ENCODE assay signal across 8 cellular contexts in the genomic region with DNA sequence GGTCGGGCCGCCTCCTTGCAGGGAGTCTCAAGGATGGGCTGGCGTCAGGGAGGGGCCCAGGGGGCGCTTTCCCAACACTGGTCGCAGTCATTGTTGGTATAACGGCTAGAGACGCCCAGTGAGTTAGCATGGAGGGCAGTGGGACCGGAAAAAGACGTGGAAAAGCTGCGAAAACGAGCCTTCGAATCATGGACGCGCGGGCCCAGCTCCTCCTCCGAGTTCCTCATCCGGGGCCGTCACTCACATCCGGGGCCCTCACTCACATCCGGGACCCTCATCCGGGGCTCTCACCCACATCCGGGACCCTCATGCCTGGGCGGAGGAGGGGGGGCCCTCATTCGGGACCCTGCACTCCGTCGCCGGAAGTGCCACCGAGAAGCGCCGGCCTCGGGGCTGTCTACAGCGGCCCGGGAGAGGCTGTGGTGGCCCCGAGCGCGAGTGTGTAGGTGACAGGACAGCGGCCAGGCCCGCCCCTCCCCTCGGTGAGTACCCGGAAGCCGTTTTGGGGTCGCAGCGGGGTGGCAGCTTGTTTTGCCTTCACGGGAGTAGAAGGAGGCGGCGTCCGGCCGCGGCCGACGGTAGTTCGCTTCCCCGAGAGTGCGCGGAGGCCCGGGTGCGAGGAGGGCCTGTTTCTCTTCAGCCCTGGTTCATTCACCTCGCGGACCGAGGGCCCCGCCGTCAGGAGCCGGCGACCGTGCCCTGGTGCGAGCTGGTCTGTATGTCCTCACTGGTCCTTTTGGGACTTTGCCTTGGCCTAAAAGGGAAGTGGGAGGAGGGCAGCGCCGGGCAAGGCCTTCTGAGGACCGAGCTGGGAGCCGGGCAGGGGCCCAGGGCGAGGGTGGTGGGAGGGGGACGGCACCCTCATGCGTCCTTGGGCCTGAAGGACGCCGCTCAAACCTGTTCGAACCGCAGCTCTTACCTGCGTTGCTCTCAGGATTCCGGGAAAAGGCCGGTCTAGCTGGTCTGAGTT. TPM values are rescaled to one million over a fixed set of nuclear protein-coding genes. Genes with fewer than 3 reads are reported as not detected.
DNase-seq lines count a peak whose midpoint lies in the region; ATAC-seq, FAIRE-seq and TF ChIP-seq lines count a peak whose summit lies in the region.

A gene with protein sequence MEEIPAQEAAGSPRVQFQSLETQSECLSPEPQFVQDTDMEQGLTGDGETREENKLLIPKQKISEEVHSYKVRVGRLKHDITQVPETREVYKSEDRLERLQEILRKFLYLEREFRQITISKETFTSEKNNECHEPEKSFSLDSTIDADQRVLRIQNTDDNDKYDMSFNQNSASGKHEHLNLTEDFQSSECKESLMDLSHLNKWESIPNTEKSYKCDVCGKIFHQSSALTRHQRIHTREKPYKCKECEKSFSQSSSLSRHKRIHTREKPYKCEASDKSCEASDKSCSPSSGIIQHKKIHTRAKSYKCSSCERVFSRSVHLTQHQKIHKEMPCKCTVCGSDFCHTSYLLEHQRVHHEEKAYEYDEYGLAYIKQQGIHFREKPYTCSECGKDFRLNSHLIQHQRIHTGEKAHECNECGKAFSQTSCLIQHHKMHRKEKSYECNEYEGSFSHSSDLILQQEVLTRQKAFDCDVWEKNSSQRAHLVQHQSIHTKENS (plus strand): TSS at position 337 of the 970 bp plus-strand sequence. CDS start 1,918 bp downstream, outside the sequence.

- H3K4me2 ChIP-seq in A549 = peak within 1 kb of the TSS; percentile 94

- H3K9me3 ChIP-seq in A549 = no peaks in the 10 kb centered on the region
- no peaks in the 10 kb centered on the region for H3K9me3 ChIP-seq in spleen

- peaks cover 9 to 21% (median 9%) of the 10 kb centered on the region in 3 donors for H3K27me3 Mint-ChIP-seq in immature natural killer cell (ENCODE audit: low read depth in 3 of 3)

- peaks cover 11 to 20% (median 20%) of the 10 kb centered on the region in 3 donors for H3K36me3 Mint-ChIP-seq in immature natural killer cell

- ATAC-seq in A549 (peak; percentile 92), GM18867 (IDR thresholded peaks at IDR 0.05; ENCODE audit: unreplicated experiment) (peak; percentile 86), HG03097 (IDR thresholded peaks at IDR 0.05; ENCODE audit: low FRiP score, unreplicated experiment) (peak; percentile 66)

- POLR2A ChIA-PET in A549 (lab: Yijun Ruan, JAX) = interaction anchor here (0.6 to 2.3 kb wide), 15 partner anchors 22 to 543 kb away, joined by 3 to 23 read pairs (median 4); partner anchors contain the start of genes AP4M1, BUD31, MCM7 and PDAP1

- no peak for TF ChIP-seq EP300 in A549 (IDR thresholded peaks at IDR 0.05)

- peaks cover 0 to 71% (median 45%) of the 10 kb centered on the region in 6 donors for H3K36me3 ChIP-seq in spleen

- H3K4me1 ChIP-seq in A549 (peaks cover 45% of the 10 kb centered on the region), spleen (peaks cover 20 to 83% (median 52%) of the 10 kb centered on the region in 6 donors)

- TF ChIP-seq CTCF in A549 (IDR thresholded peaks at IDR 0.05) (no peak), cardiac fibroblast (IDR thresholded peaks at IDR 0.05; ENCODE audit: low read depth, low read length) (no peak), spleen (IDR thresholded peaks at IDR 0.05 in 8 of 11, conservative IDR thresholded peaks at IDR 0.05 in 3 of 11) (peak in 3 of 11 experiments; percentile 12 to 30 (median 16))

- no peak for FAIRE-seq in A549 (lab: Jason Lieb, UNC)

- H3K4me3 Mint-ChIP-seq in immature natural killer cell = peak within 1 kb of the TSS; percentile 94 to 99 (median 96)

- CTCF ChIA-PET in A549 (lab: Yijun Ruan, JAX) = interaction anchor here (1.0 to 3.5 kb wide), 5 partner anchors 13 to 247 kb away, joined by 3 to 14 read pairs (median 4); partner anchors contain the start of gene ZSCAN25

- no peaks in the 10 kb centered on the region for H3K27me3 ChIP-seq in spleen (replicated peaks in 1 of 7)

- H3K27ac Mint-ChIP-seq in immature natural killer cell = peak within 1 kb of the TSS; percentile 96 to 100 (median 98)

- peak within 1 kb of the TSS; percentile 92 for H3K4me3 ChIP-seq in A549
- H3K4me3 ChIP-seq in cardiac fibroblast (replicated peaks in 1 of 2; ENCODE audit: low read depth in 2 of 2, low read length in 2 of 2) = peak within 1 kb of the TSS; percentile 86 to 91
- peak within 1 kb of the TSS; percentile 36 to 95 (median 69) for H3K4me3 ChIP-seq in spleen

- H3K27ac ChIP-seq in A549 (peak within 1 kb of the TSS; percentile 91 to 96), spleen (peak within 1 kb of the TSS; percentile 92 to 100 (median 98))

- WGBS in A549 (ENCODE audit: missing lambda C conversion rate) = 0% methylated on average over 26 of the region's 80 CpGs
- WGBS in spleen, 5 donors = 0 to 1% (median 0%) methylated on average over 21 to 80 of the region's 80 CpGs

- TF ChIP-seq POLR2A in A549 (IDR thresholded peaks at IDR 0.05; ENCODE audit: low read length) (peak; percentile 70), spleen (IDR thresholded peaks at IDR 0.05) (peak in 1 of 3 donors; percentile 46)

- H3K4me1 Mint-ChIP-seq in immature natural killer cell = peaks cover 37 to 52% of the 10 kb centered on the region in 2 donors

- H3K9me3 Mint-ChIP-seq in immature natural killer cell = no peaks in the 10 kb centered on the region

- DNase-seq in A549 (ENCODE audit: low read depth in 1 of 2, low spot score in 1 of 2) (peak; percentile 94 to 98), NCI-H2196 treated with DMSO at 0.1 percent for 48 hours (lab: John Stamatoyannopoulos, UW; ENCODE audit: unreplicated experiment) (peak; percentile 77), cardiac fibroblast (ENCODE audit: low read depth in 2 of 2) (peak; percentile 83 to 89), immature natural killer cell (peak; percentile 96 to 97 (median 97)), spleen (peak; percentile 97)
- peak; percentile 77 to 93 (median 88) for DNase-seq in activated CD4-positive, CD25-positive, alpha-beta regulatory T cell (lab: John Stamatoyannopoulos, UW)

- intact Hi-C loops in spleen (cut with DNase I; ENCODE audit: low total_unique reads) = no loop called here

- TF ChIP-seq RAD21 in A549 (conservative IDR thresholded peaks at IDR 0.05 in 1 of 2, IDR thresholded peaks at IDR 0.05 in 1 of 2) = no peak

TF ChIP-seq in A549, 52 proteins besides CTCF, POLR2A, EP300 and RAD21 (continues in another document):
- TF ChIP-seq RNF2 (IDR thresholded peaks at IDR 0.05; ENCODE audit: borderline replicate concordance, low read depth) (no peak), JUNB (IDR thresholded peaks at IDR 0.05) (no peak), FOSL2 (IDR thresholded peaks at IDR 0.05) (no peak), FOSL2 (CRISPR knock-in tag; IDR thresholded peaks at IDR 0.05) (no peak), ZFP36 (IDR thresholded peaks at IDR 0.05; ENCODE audit: borderline replicate concordance, partially characterized antibody) (no peak), HOXB5 (CRISPR knock-in tag; IDR thresholded peaks at IDR 0.05) (0 out of 2 replicates have a peak, but pooled peaks have one; percentile 20), PHF8 (IDR thresholded peaks at IDR 0.05; ENCODE audit: borderline replicate concordance, low read depth) (peak; percentile 75), ELK1 (IDR thresholded peaks at IDR 0.05; ENCODE audit: low read depth, low read length) (0 out of 2 replicates have a peak, but pooled peaks have one; percentile 29), EHF (CRISPR knock-in tag; IDR thresholded peaks at IDR 0.05) (no peak), POLR2AphosphoS2 (conservative IDR thresholded peaks at IDR 0.05; ENCODE audit: low read length) (no peak), ZC3H11A (IDR thresholded peaks at IDR 0.05) (no peak), MAZ (IDR thresholded peaks at IDR 0.05; ENCODE audit: borderline replicate concordance, low read depth, low read length) (no peak), CHD4 (IDR thresholded peaks at IDR 0.05; ENCODE audit: borderline replicate concordance) (no peak)
- TF ChIP-seq, protein P1, sequence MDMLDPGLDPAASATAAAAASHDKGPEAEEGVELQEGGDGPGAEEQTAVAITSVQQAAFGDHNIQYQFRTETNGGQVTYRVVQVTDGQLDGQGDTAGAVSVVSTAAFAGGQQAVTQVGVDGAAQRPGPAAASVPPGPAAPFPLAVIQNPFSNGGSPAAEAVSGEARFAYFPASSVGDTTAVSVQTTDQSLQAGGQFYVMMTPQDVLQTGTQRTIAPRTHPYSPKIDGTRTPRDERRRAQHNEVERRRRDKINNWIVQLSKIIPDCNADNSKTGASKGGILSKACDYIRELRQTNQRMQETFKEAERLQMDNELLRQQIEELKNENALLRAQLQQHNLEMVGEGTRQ (IDR thresholded peaks at IDR 0.05) = no peak
- TF ChIP-seq, protein P2, sequence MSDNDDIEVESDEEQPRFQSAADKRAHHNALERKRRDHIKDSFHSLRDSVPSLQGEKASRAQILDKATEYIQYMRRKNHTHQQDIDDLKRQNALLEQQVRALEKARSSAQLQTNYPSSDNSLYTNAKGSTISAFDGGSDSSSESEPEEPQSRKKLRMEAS (IDR thresholded peaks at IDR 0.05) = peak; percentile 83

RNA-seq across cellular contexts. Expression of the gene that starts here (rescaled TPM):
- polyA plus RNA-seq in A549 (2011; rRNA removed) = 78.4 and 85.1 TPM in 2 replicates
- 54.4 and 57.0 TPM in 2 replicates for polyA plus RNA-seq in A549 (2012; cell fraction: cytosol; rRNA removed)
- polyA plus RNA-seq in A549 (2012; cell fraction: nucleus; rRNA removed) = 101 and 109 TPM in 2 replicates
- polyA plus RNA-seq in A549 (2017; fragmentation: RNase III; extraction: RNeasy Plus Mini Kit Qiagen cat#74134 plus additional on column Dnase treatment) = 56.1 to 67.8 TPM (median 56.5 TPM) in 3 replicates
- polyA minus RNA-seq in A549 (2011; rRNA and poly(A)+ RNA removed) = 61.0 and 62.3 TPM in 2 replicates
- 10 to 100 TPM; 69.8 to 98.9 (median 75.0) TPM for polyA plus RNA-seq in immature natural killer cell
- total RNA-seq in spleen = 100 to 1,000 TPM in 3 of 7 donors, 10 to 100 TPM in 4; 70.9 to 176 (median 98.2) TPM
- polyA plus RNA-seq in spleen = 10 to 100 TPM; 34.5 to 56.1 (median 49.8) TPM

Comparison
In these comparisons a context has a peak if more than half of its experiments do, and no peak if none do; other contexts are left out.
1. Peak in every context shown above with its lines: DNase-seq, ATAC-seq, H3K4me3 ChIP-seq and H3K27ac ChIP-seq.